In genomic region chr11:96259053-96259837, GRCh38 we compare ENCODE assay signal across 8 cellular contexts.
DNase-seq lines count a peak whose midpoint lies in the region; ATAC-seq and TF ChIP-seq lines count a peak whose summit lies in the region.

No MANE protein-coding gene starts in this region.

- in situ Hi-C loops in astrocyte of the spinal cord (cut with HindIII; ENCODE audit: low sequenced_read_pairs), result no loop called here

- H3K27ac ChIP-seq in ovary, result no peak overlapping the region

- POLR2A ChIA-PET in GM10248 (lab: Yijun Ruan, JAX), result no interaction called here

- TF ChIP-seq EP300 in ovary (IDR thresholded peaks at IDR 0.05), result no peak

- no peaks in the 10 kb centered on the region for H3K27me3 ChIP-seq in ovary

- TF ChIP-seq POLR2A in ovary (IDR thresholded peaks at IDR 0.05), result no peak

- DNase-seq in A172 (ENCODE audit: low spot score) (peak; percentile 37), HPDE6-E6E7 (ENCODE audit: extremely low spot score) (peak; percentile 71), astrocyte of the spinal cord (ENCODE audit: low read depth, low spot score) (peak; percentile 67), left kidney (ENCODE audit: low read depth, low spot score) (peak; percentile 43), ovary (no peak), GM10248 (ENCODE audit: extremely low spot score) (no peak), NCI-H345 treated with DMSO at 0.1 percent for 48 hours (lab: John Stamatoyannopoulos, UW; ENCODE audit: unreplicated experiment) (no peak)

- intact Hi-C loops in ovary (cut with DNase I), result no loop called here

- TF ChIP-seq CTCF in astrocyte of the spinal cord (IDR thresholded peaks at IDR 0.05; ENCODE audit: low read depth, low read length), result no peak
- TF ChIP-seq CTCF in ovary (IDR thresholded peaks at IDR 0.05), result no peak
- no peak for TF ChIP-seq CTCF in GM10248 (IDR thresholded peaks at IDR 0.05; ENCODE audit: control extremely low read depth, extremely low read depth, low read depth, missing control alignments)

- peaks cover 17% of the 10 kb centered on the region for H3K4me1 ChIP-seq in ovary (ENCODE audit: insufficient read depth)

- H3K9me3 ChIP-seq in ovary, result no peaks in the 10 kb centered on the region

- no peaks in the 10 kb centered on the region for H3K36me3 ChIP-seq in ovary

- CTCF ChIA-PET in GM10248 (lab: Yijun Ruan, JAX), result no interaction called here

- ATAC-seq in HG02885 (IDR thresholded peaks at IDR 0.05; ENCODE audit: poor library complexity, unreplicated experiment), result no peak

- H3K4me3 ChIP-seq in astrocyte of the spinal cord (ENCODE audit: low read depth, low read length) (no peak overlapping the region), ovary (no peak overlapping the region)

- 50 to 59% (median 58%) methylated on average over 4 of the region's 4 CpGs for WGBS in ovary, 3 donors

Comparison
In these comparisons a context has a peak if more than half of its experiments do, and no peak if none do; other contexts are left out.
1. DNase-seq: peak in A172 (single experiment), HPDE6-E6E7 (single experiment), astrocyte of the spinal cord (single experiment) and left kidney (single experiment); none in ovary (0 of 5), GM10248 (single experiment) and NCI-H345 treated with DMSO at 0.1 percent for 48 hours (single experiment).